ENCODE assay signal across 16 cellular contexts in genomic region chr1:219757890-219758289, GRCh38.
DNase-seq lines count a peak whose midpoint lies in the region; ATAC-seq and TF ChIP-seq lines count a peak whose summit lies in the region.
"Had no signal": no experiment of that assay in that cellular context is flagged by ENCODE, and none has a peak within 500 bp of the region (broad histone marks: within the 10 kb centered on the region; RNA-seq: fewer than 3 reads in every experiment).

No MANE protein-coding gene starts in this region.

- CTCF ChIA-PET in HCT116 (lab: Charles Lee), result no interaction called here
- CTCF ChIA-PET in activated CD8-positive, alpha-beta T cell treated with anti-CD3 and anti-CD28 coated beads, Interleukin-2, amount 10 ng/mL, durations not matched to agents 7 days and 5 days (lab: Charles Lee), result no interaction called here

- H3K79me2 ChIP-seq in HCT116 (ENCODE audit: insufficient read depth, low read length), result no peaks in the 10 kb centered on the region

- TF ChIP-seq CTCF in HCT116 (IDR thresholded peaks at IDR 0.05 in 2 of 3, conservative IDR thresholded peaks at IDR 0.05 in 1 of 3; ENCODE audit: borderline replicate concordance in 1 of 3, insufficient read depth in 1 of 3, low read depth in 2 of 3, low read length in 2 of 3) (no peak), gastrocnemius medialis (IDR thresholded peaks at IDR 0.05 in 4 of 5, conservative IDR thresholded peaks at IDR 0.05 in 1 of 5) (no peak)

- H3K36me3 Mint-ChIP-seq in T-helper 2 cell treated with Interferon-gamma antibody and Interleukin-4, amounts not matched to agents 5 μg/mL and 100 μg/mL, for 36 hours (ENCODE audit: low read depth), result no peaks in the 10 kb centered on the region
- H3K36me3 Mint-ChIP-seq in activated CD8-positive, alpha-beta T cell treated with anti-CD3 and anti-CD28 coated beads, Interleukin-2, amount 10 ng/mL, durations not matched to agents 7 days and 5 days (ENCODE audit: low read depth), result no peaks in the 10 kb centered on the region

- no peaks in the 10 kb centered on the region for H3K9me2 ChIP-seq in HCT116 (ENCODE audit: insufficient read depth)

- no peak overlapping the region for H3K4me2 ChIP-seq in HCT116 (ENCODE audit: low read length)

- H3K36me3 ChIP-seq in HCT116 (ENCODE audit: control insufficient read depth in 1 of 2, insufficient read depth in 2 of 2, low read length in 2 of 2) (no peaks in the 10 kb centered on the region), gastrocnemius medialis (no peaks in the 10 kb centered on the region)

- no peaks in the 10 kb centered on the region for H4K20me1 ChIP-seq in HCT116 (ENCODE audit: insufficient read depth)

- H3K27ac ChIP-seq in HCT116 (ENCODE audit: low read depth, low read length) (no peak overlapping the region), gastrocnemius medialis (no peak overlapping the region)
- H3K27ac ChIP-seq: dorsolateral prefrontal cortex had no signal

- no peaks in the 10 kb centered on the region for H3K9me3 Mint-ChIP-seq in T-helper 2 cell treated with Interferon-gamma antibody and Interleukin-4, amounts not matched to agents 5 μg/mL and 100 μg/mL, for 36 hours
- no peaks in the 10 kb centered on the region for H3K9me3 Mint-ChIP-seq in activated CD8-positive, alpha-beta T cell treated with anti-CD3 and anti-CD28 coated beads, Interleukin-2, amount 10 ng/mL, durations not matched to agents 7 days and 5 days (ENCODE audit: insufficient read depth)
- H3K9me3 Mint-ChIP-seq: H9 had no signal

- no peak overlapping the region for H3K27ac Mint-ChIP-seq in T-helper 2 cell treated with Interferon-gamma antibody and Interleukin-4, amounts not matched to agents 5 μg/mL and 100 μg/mL, for 36 hours
- no peak overlapping the region for H3K27ac Mint-ChIP-seq in activated CD8-positive, alpha-beta T cell treated with anti-CD3 and anti-CD28 coated beads, Interleukin-2, amount 10 ng/mL, durations not matched to agents 7 days and 5 days
- H3K27ac Mint-ChIP-seq: H9 had no signal

- no peak overlapping the region for H2AFZ ChIP-seq in HCT116 (ENCODE audit: low read depth, low read length, poor library complexity, severe bottlenecking)

- H3K4me1 ChIP-seq in HCT116 (ENCODE audit: control insufficient read depth in 1 of 2, insufficient read depth in 2 of 2, low read length in 2 of 2) (no peaks in the 10 kb centered on the region), gastrocnemius medialis (no peaks in the 10 kb centered on the region)

- no peaks in the 10 kb centered on the region for H3K4me1 Mint-ChIP-seq in T-helper 2 cell treated with Interferon-gamma antibody and Interleukin-4, amounts not matched to agents 5 μg/mL and 100 μg/mL, for 36 hours (ENCODE audit: low read depth)
- no peaks in the 10 kb centered on the region for H3K4me1 Mint-ChIP-seq in activated CD8-positive, alpha-beta T cell treated with anti-CD3 and anti-CD28 coated beads, Interleukin-2, amount 10 ng/mL, durations not matched to agents 7 days and 5 days (ENCODE audit: low read depth)

- no peak for DNase-seq in HCT116 (ENCODE audit: low read depth, low spot score)
- DNase-seq in NCI-H2227 treated with DMSO at 0.1 percent for 48 hours (lab: John Stamatoyannopoulos, UW), result peak; percentile 57
- DNase-seq in mucosa of gallbladder (ENCODE audit: low spot score), result peak; percentile 10
- no peak for DNase-seq in gastrocnemius medialis
- no peak for DNase-seq in T-helper 2 cell treated with Interferon-gamma antibody and Interleukin-4, amounts not matched to agents 5 μg/mL and 100 μg/mL, for 36 hours (ENCODE audit: low spot score)
- no peak for DNase-seq in activated CD8-positive, alpha-beta T cell treated with anti-CD3 and anti-CD28 coated beads, Interleukin-2, amount 10 ng/mL, durations not matched to agents 7 days and 5 days
- DNase-seq: DMS79 treated with DMSO at 0.1 percent for 48 hours; dorsolateral prefrontal cortex; H9; MV-4-11; NCI-H446; nucleus accumbens; stimulated activated naive CD4-positive, alpha-beta T cell treated with Interleukin-2 at 50 U/mL for 16 hours had no signal

- POLR2A ChIA-PET in HCT116 (lab: Charles Lee), result no interaction called here
- POLR2A ChIA-PET in activated CD8-positive, alpha-beta T cell treated with anti-CD3 and anti-CD28 coated beads, Interleukin-2, amount 10 ng/mL, durations not matched to agents 7 days and 5 days (lab: Charles Lee), result no interaction called here

- H3K27me3 ChIP-seq in HCT116 (ENCODE audit: insufficient read depth, low read length), result no peaks in the 10 kb centered on the region; the same call in 1 of the 2 replicates
- no peaks in the 10 kb centered on the region for H3K27me3 ChIP-seq in gastrocnemius medialis

- in situ Hi-C loops in gastrocnemius medialis (cut with MboI; ENCODE audit: low sequenced_read_pairs in 4 of 4), result no loop called here

- BruUV-seq in HCT116 (replicated peaks; lab: Mats Ljungman, UMichigan), result no TSS peak

- H3K9me3 ChIP-seq in HCT116 (ENCODE audit: control insufficient read depth in 1 of 2, insufficient read depth in 1 of 2, low read depth in 1 of 2, low read length in 2 of 2), result no peaks in the 10 kb centered on the region
- H3K9me3 ChIP-seq in gastrocnemius medialis, result no peaks in the 10 kb centered on the region

- H3K9ac ChIP-seq in HCT116 (ENCODE audit: low read length), result no peak overlapping the region

- H3K27me3 Mint-ChIP-seq in T-helper 2 cell treated with Interferon-gamma antibody and Interleukin-4, amounts not matched to agents 5 μg/mL and 100 μg/mL, for 36 hours (ENCODE audit: low read depth), result no peaks in the 10 kb centered on the region
- H3K27me3 Mint-ChIP-seq in activated CD8-positive, alpha-beta T cell treated with anti-CD3 and anti-CD28 coated beads, Interleukin-2, amount 10 ng/mL, durations not matched to agents 7 days and 5 days (ENCODE audit: low read depth), result no peaks in the 10 kb centered on the region

- no peak for ATAC-seq in HCT116
- peak; percentile 54 for ATAC-seq in esophagus mucosa
- ATAC-seq in gastrocnemius medialis, result no peak
- no peak for ATAC-seq in GM19351 (IDR thresholded peaks at IDR 0.05; ENCODE audit: unreplicated experiment)
- no peak for ATAC-seq in activated CD8-positive, alpha-beta T cell treated with anti-CD3 and anti-CD28 coated beads, Interleukin-2, amount 10 ng/mL, durations not matched to agents 7 days and 5 days
- ATAC-seq: HepG2 had no signal

- H3K4me3 Mint-ChIP-seq in T-helper 2 cell treated with Interferon-gamma antibody and Interleukin-4, amounts not matched to agents 5 μg/mL and 100 μg/mL, for 36 hours, result no peak overlapping the region
- H3K4me3 Mint-ChIP-seq in activated CD8-positive, alpha-beta T cell treated with anti-CD3 and anti-CD28 coated beads, Interleukin-2, amount 10 ng/mL, durations not matched to agents 7 days and 5 days, result no peak overlapping the region
- H3K4me3 Mint-ChIP-seq: H9 had no signal

- TF ChIP-seq POLR2A in HCT116 (IDR thresholded peaks at IDR 0.05; ENCODE audit: borderline replicate concordance, extremely low read depth, insufficient read depth, insufficient read length) (no peak), gastrocnemius medialis (IDR thresholded peaks at IDR 0.05) (no peak)

- RAD21 ChIA-PET in HCT116 (lab: Charles Lee; ENCODE audit: low non-redundant PET in 1 of 2, low total read pairs in 2 of 2, uncharacterized antibody in 2 of 2, unreplicated experiment in 2 of 2), result no interaction called here

- no peak for TF ChIP-seq RAD21 in HCT116 (IDR thresholded peaks at IDR 0.05; ENCODE audit: low read depth)

- intact Hi-C loops in HCT116 (cut with micrococcal nuclease), result no loop called here
- intact Hi-C loops in gastrocnemius medialis (cut with DNase I; ENCODE audit: low total_unique reads), result no loop called here

- H3K4me3 ChIP-seq in HCT116 (replicated peaks in 1 of 2; ENCODE audit: low read depth in 1 of 2, low read length in 2 of 2), result no peak overlapping the region
- H3K4me3 ChIP-seq in gastrocnemius medialis, result no peak overlapping the region
- H3K4me3 ChIP-seq: dorsolateral prefrontal cortex had no signal

TF ChIP-seq in HCT116, 20 proteins besides CTCF, POLR2A, EP300 and RAD21:
- TF ChIP-seq ZFX (IDR thresholded peaks at IDR 0.05) (no peak), TCF7L2 (IDR thresholded peaks at IDR 0.05; ENCODE audit: borderline replicate concordance, extremely low read depth, insufficient read depth, insufficient read length) (peak; percentile 86)

Comparison
In these comparisons a context has a peak if more than half of its experiments do, and no peak if none do; other contexts are left out.
1. DNase-seq: peak in NCI-H2227 treated with DMSO at 0.1 percent for 48 hours (single experiment) and mucosa of gallbladder (single experiment); none in HCT116 (single experiment), gastrocnemius medialis (0 of 2), T-helper 2 cell treated with Interferon-gamma antibody and Interleukin-4, amounts not matched to agents 5 μg/mL and 100 μg/mL, for 36 hours (single experiment) and activated CD8-positive, alpha-beta T cell treated with anti-CD3 and anti-CD28 coated beads, Interleukin-2, amount 10 ng/mL, durations not matched to agents 7 days and 5 days (single experiment).